Comparison of ENCODE assay signal across 26 cellular contexts in genomic region chr22:32819120-32819519, GRCh38. TPM values are rescaled to one million over a fixed set of nuclear protein-coding genes. Genes with fewer than 3 reads are reported as not detected.
DNase-seq lines count a peak whose midpoint lies in the region; ATAC-seq, FAIRE-seq and TF ChIP-seq lines count a peak whose summit lies in the region.
"Had no signal": no experiment of that assay in that cellular context is flagged by ENCODE, and none has a peak within 500 bp of the region (broad histone marks: within the 10 kb centered on the region; RNA-seq: fewer than 3 reads in every experiment).

No MANE protein-coding gene starts in this region.

- no peak overlapping the region for H3K23ac ChIP-seq in mesenchymal stem cell (ENCODE audit: low read length in 2 of 2)

- H4K8ac ChIP-seq in mesenchymal stem cell (ENCODE audit: low read length) = no peak overlapping the region

- H2BK5ac ChIP-seq in mesenchymal stem cell (ENCODE audit: low read depth, low read length, poor library complexity, severe bottlenecking) = no peak overlapping the region

- intact Hi-C loops in spleen (cut with DNase I; ENCODE audit: low total_unique reads) = no loop called here

- WGBS in mesenchymal stem cell = 92% methylated on average over 5 of the region's 7 CpGs
- WGBS in spleen, 5 donors = 77 to 86% (median 83%) methylated on average over 7 of the region's 7 CpGs

- H3K4me3 ChIP-seq in HEK293 (ENCODE audit: low read depth, low read length) = no peak overlapping the region
- H3K4me3 ChIP-seq in adipocyte (ENCODE audit: low read length) = no peak overlapping the region
- no peak overlapping the region for H3K4me3 ChIP-seq in mesenchymal stem cell (ENCODE audit: insufficient read depth in 1 of 2, low read depth in 1 of 2, low read length in 2 of 2)
- H3K4me3 ChIP-seq in spleen = no peak overlapping the region
- H3K4me3 ChIP-seq: GM12878, SK-N-MC had no signal

- H3K4me1 ChIP-seq in HEK293 (ENCODE audit: control insufficient read depth, insufficient read depth, low read length) = no peaks in the 10 kb centered on the region
- no peaks in the 10 kb centered on the region for H3K4me1 ChIP-seq in adipocyte (ENCODE audit: control insufficient read depth, insufficient read depth, low read length)
- peaks cover 1% of the 10 kb centered on the region for H3K4me1 ChIP-seq in mesenchymal stem cell (ENCODE audit: control insufficient read depth, insufficient read depth, low read depth, low read length)
- peaks cover 0 to 91% (median 32%) of the 10 kb centered on the region in 6 donors for H3K4me1 ChIP-seq in spleen

- no peaks in the 10 kb centered on the region for H3K79me1 ChIP-seq in mesenchymal stem cell (replicated peaks; ENCODE audit: low read length, poor library complexity, severe bottlenecking)

- H3K4ac ChIP-seq in mesenchymal stem cell (ENCODE audit: low read depth in 1 of 2, low read length in 2 of 2) = no peak overlapping the region

- H3K36me3 ChIP-seq in HEK293 (ENCODE audit: control insufficient read depth in 2 of 2, insufficient read depth in 1 of 2, low read length in 2 of 2) = no peaks in the 10 kb centered on the region
- H3K36me3 ChIP-seq in adipocyte (ENCODE audit: control insufficient read depth, insufficient read depth, low read length, severe bottlenecking) = peaks cover 68% of the 10 kb centered on the region
- H3K36me3 ChIP-seq in mesenchymal stem cell (ENCODE audit: control insufficient read depth in 1 of 2, insufficient read depth in 2 of 2, low read depth in 1 of 2, low read length in 2 of 2) = peaks cover 0 to 75% of the 10 kb centered on the region in 2 experiments
- H3K36me3 ChIP-seq in spleen = peaks cover 0 to 55% (median 0%) of the 10 kb centered on the region in 6 donors

- H3K14ac ChIP-seq in mesenchymal stem cell (ENCODE audit: low read length in 2 of 2) = no peak overlapping the region

- H3K18ac ChIP-seq in mesenchymal stem cell (ENCODE audit: low read depth in 1 of 2, low read length in 2 of 2) = no peak overlapping the region

- ATAC-seq in HG03039 (IDR thresholded peaks at IDR 0.05; ENCODE audit: unreplicated experiment) = no peak
- no peak for ATAC-seq in GM21529 (IDR thresholded peaks at IDR 0.05; ENCODE audit: unreplicated experiment)
- ATAC-seq: activated T-cell treated with anti-CD3 and anti-CD28 coated beads, Interleukin-2, amount 50 U/mL, for 72 hours; GM12878; natural killer cell treated with Interleukin-12 subunit alpha and Interleukin-12 subunit beta and Interleukin-15 and Interleukin-18, amount 100 ng/mL, for 72 hours had no signal

- TF ChIP-seq POLR2A in spleen (IDR thresholded peaks at IDR 0.05) (no peak), GM12892 (IDR thresholded peaks at IDR 0.05; ENCODE audit: low read depth, low read length) (no peak)

- POLR2A ChIA-PET in HEK293 (lab: Yijun Ruan, JAX) = no interaction called here

- no peak overlapping the region for H4K91ac ChIP-seq in mesenchymal stem cell (ENCODE audit: low read length)

- DNase-seq in adipocyte (ENCODE audit: low read depth) = no peak
- no peak for DNase-seq in mesenchymal stem cell
- DNase-seq in spleen = no peak
- no peak for DNase-seq in GM12892 (ENCODE audit: insufficient read length)
- DNase-seq: activated CD4-positive, alpha-beta T cell treated with anti-CD3 and anti-CD28 coated beads, Interleukin-2, amount 10 ng/mL, durations not matched to agents 24 days and 14 days; activated naive CD4-positive, alpha-beta T cell treated with anti-CD3 and anti-CD28 coated beads for 36 hours; activated T-cell treated with anti-CD3 and anti-CD28 coated beads, Interleukin-2, amount 50 U/mL, for 72 hours; anterior cingulate cortex; Calu3; dermis blood vessel endothelial cell; IMR-90; midbrain; NCI-H1105 treated with DMSO at 0.1 percent for 48 hours; NCI-H2029; NCI-H69; substantia nigra; T-helper 2 cell had no signal

- no peak overlapping the region for H2BK15ac ChIP-seq in mesenchymal stem cell (ENCODE audit: low read depth, poor library complexity, severe bottlenecking)

- H2BK12ac ChIP-seq in mesenchymal stem cell (ENCODE audit: low read length in 2 of 2) = no peak overlapping the region

- no peak for FAIRE-seq in GM12892 (lab: Jason Lieb, UNC)
- FAIRE-seq: endothelial cell of umbilical vein, GM12878 had no signal

- H3K9me3 ChIP-seq in HEK293 (ENCODE audit: control insufficient read depth, insufficient read depth, low read depth, low read length) (no peaks in the 10 kb centered on the region), adipocyte (ENCODE audit: control insufficient read depth, low read length) (no peaks in the 10 kb centered on the region), mesenchymal stem cell (ENCODE audit: control insufficient read depth, low read length) (no peaks in the 10 kb centered on the region), spleen (no peaks in the 10 kb centered on the region)

- H2BK120ac ChIP-seq in mesenchymal stem cell (ENCODE audit: low read depth, low read length) = no peak overlapping the region

- H3K9ac ChIP-seq in adipocyte (ENCODE audit: low read length) = peak overlapping the region; percentile 5
- peak overlapping the region; percentile 1 for H3K9ac ChIP-seq in mesenchymal stem cell (ENCODE audit: low read length)
- H3K9ac ChIP-seq: parathyroid adenoma had no signal

- no peak overlapping the region for H2AFZ ChIP-seq in mesenchymal stem cell (ENCODE audit: low read depth, low read length)
- H2AFZ ChIP-seq: parathyroid adenoma had no signal

- H3K27me3 ChIP-seq in adipocyte (replicated peaks; ENCODE audit: control insufficient read depth, insufficient read depth, low read length) (no peaks in the 10 kb centered on the region), mesenchymal stem cell (ENCODE audit: control insufficient read depth in 1 of 2, insufficient read depth in 1 of 2, low read length in 2 of 2) (no peaks in the 10 kb centered on the region), spleen (replicated peaks in 1 of 7) (no peaks in the 10 kb centered on the region)

- no peak overlapping the region for H3K27ac ChIP-seq in HEK293 (ENCODE audit: extremely low read depth, low read depth, low read length)
- H3K27ac ChIP-seq in mesenchymal stem cell (ENCODE audit: low read length, poor library complexity, severe bottlenecking) = no peak overlapping the region
- H3K27ac ChIP-seq in spleen = peak overlapping the region in 5 of 8 donors; percentile 4 to 56 (median 48)
- H3K27ac ChIP-seq: parathyroid adenoma, SK-N-MC had no signal

- no peak overlapping the region for H3K4me2 ChIP-seq in mesenchymal stem cell (ENCODE audit: low read length, poor library complexity, severe bottlenecking)

- TF ChIP-seq CTCF in HEK293 (tag by site-specific recombination; IDR thresholded peaks at IDR 0.05) (no peak), spleen (IDR thresholded peaks at IDR 0.05 in 8 of 11, conservative IDR thresholded peaks at IDR 0.05 in 3 of 11) (no peak)

- CTCF ChIA-PET in HEK293 (lab: Yijun Ruan, JAX) = interaction anchor here (0.7 to 1.0 kb wide), 3 partner anchors 22 to 167 kb away, joined by 3 read pairs; no protein-coding TSS in a partner anchor

- H2AK5ac ChIP-seq in mesenchymal stem cell (ENCODE audit: low read length, severe bottlenecking) = no peak overlapping the region

TF ChIP-seq in HEK293, 187 proteins besides CTCF, POLR2A, EP300 and RAD21:
- no peak for TF ChIP-seq ZBTB10 (tag by site-specific recombination; IDR thresholded peaks at IDR 0.05)
- 0 out of 2 replicates have a peak, but pooled peaks have one; percentile 6 for TF ChIP-seq ZNF664 (tag by site-specific recombination; IDR thresholded peaks at IDR 0.05)

RNA-seq across cellular contexts. Expression of gene TIMP3, which starts 17.6 kb away (rescaled TPM):
- 319 TPM for polyA plus RNA-seq in mesenchymal stem cell (2013, experiment 1 of 2)
- polyA plus RNA-seq in mesenchymal stem cell (2013, experiment 2 of 2) = 317 TPM
- 100 to 1,000 TPM; 171 to 689 (median 516) TPM for total RNA-seq in spleen
- polyA plus RNA-seq in spleen = 100 to 1,000 TPM in 1 of 3 donors, 10 to 100 TPM in 2; 19.7 to 104 (median 48.1) TPM
- not detected for polyA plus RNA-seq in GM12892 (2012; ENCODE audit: missing spikeins)
- total RNA-seq: activated CD4-positive, alpha-beta T cell treated with anti-CD3 and anti-CD28 coated beads, Interleukin-2, amount 10 ng/mL, durations not matched to agents 24 days and 14 days; activated naive CD4-positive, alpha-beta T cell treated with anti-CD3 and anti-CD28 coated beads for 36 hours; natural killer cell treated with Interleukin-12 subunit alpha and Interleukin-12 subunit beta and Interleukin-15 and Interleukin-18, amount 100 ng/mL, for 72 hours had no signal
- polyA plus RNA-seq: CD14-positive monocyte had no signal

Comparison
In these comparisons a context has a peak if more than half of its experiments do, and no peak if none do; other contexts are left out.
1. H3K27ac ChIP-seq: peak in spleen (5 of 8); none in HEK293 (single experiment) and mesenchymal stem cell (single experiment).